8 cellular contexts compared by ENCODE assay signal in the genomic region with DNA sequence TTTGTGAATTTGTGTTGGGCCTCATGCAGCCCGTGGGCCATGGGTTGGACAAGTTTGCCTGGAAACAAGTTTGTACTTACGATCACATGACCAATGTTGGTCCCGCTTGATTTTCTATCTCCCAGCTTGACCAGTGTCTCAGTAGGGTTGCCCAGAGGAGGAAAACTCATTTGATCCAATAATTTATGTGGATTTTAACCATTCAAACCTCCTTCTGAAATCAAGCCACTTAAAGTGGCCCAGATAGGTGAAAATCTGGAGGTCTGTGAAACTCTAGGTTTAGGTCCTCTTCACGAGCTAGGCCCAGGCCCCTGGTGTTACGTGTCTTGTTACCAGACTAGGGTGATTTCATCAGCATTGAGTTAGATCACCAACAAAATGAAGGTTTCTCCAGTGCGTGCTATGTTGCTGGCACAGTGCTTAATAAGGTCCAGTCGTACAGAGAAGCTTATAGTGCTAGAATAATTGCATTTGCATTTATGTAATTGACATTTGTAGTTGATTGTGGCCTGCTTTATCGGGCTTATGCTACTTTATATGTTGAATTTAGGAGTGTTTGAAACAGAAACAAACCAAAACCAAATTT. TPM values are rescaled to one million over a fixed set of nuclear protein-coding genes. Genes with fewer than 3 reads are reported as not detected.
DNase-seq lines count a peak whose midpoint lies in the region; ATAC-seq and TF ChIP-seq lines count a peak whose summit lies in the region.

No MANE protein-coding gene starts in this region.

- no peak for TF ChIP-seq POLR2A in body of pancreas (IDR thresholded peaks at IDR 0.05)

- intact Hi-C loops in head of caudate nucleus (cut with DNase I) (no loop called here), body of pancreas (cut with DNase I) (no loop called here)

- H3K27me3 ChIP-seq in adipocyte (replicated peaks; ENCODE audit: control insufficient read depth, insufficient read depth, low read length) (no peaks in the 10 kb centered on the region), muscle layer of duodenum (ENCODE audit: low read depth, low read length) (no peaks in the 10 kb centered on the region), body of pancreas (no peaks in the 10 kb centered on the region)

- H3K4me3 ChIP-seq in adipocyte (ENCODE audit: low read length) (peak overlapping the region; percentile 1), muscle layer of duodenum (ENCODE audit: low read depth in 1 of 2, low read length in 2 of 2) (no peak overlapping the region), body of pancreas (no peak overlapping the region)

- H3K27ac ChIP-seq in muscle layer of duodenum (ENCODE audit: low read length) (peak overlapping the region; percentile 58), body of pancreas (no peak overlapping the region)

- H3K4me1 ChIP-seq in adipocyte (ENCODE audit: control insufficient read depth, insufficient read depth, low read length) (peaks cover 44% of the 10 kb centered on the region), muscle layer of duodenum (ENCODE audit: control insufficient read depth in 1 of 2, insufficient read depth in 2 of 2, low read length in 2 of 2) (peaks cover 0 to 31% of the 10 kb centered on the region in 2 donors), body of pancreas (peaks cover 35% of the 10 kb centered on the region)

- no peak for TF ChIP-seq RAD21 in Ishikawa (IDR thresholded peaks at IDR 0.05; ENCODE audit: low read depth)

- no peaks in the 10 kb centered on the region for H3K36me3 ChIP-seq in adipocyte (ENCODE audit: control insufficient read depth, insufficient read depth, low read length, severe bottlenecking)
- H3K36me3 ChIP-seq in muscle layer of duodenum (ENCODE audit: control insufficient read depth in 1 of 2, insufficient read depth in 2 of 2, low read length in 2 of 2), result no peaks in the 10 kb centered on the region
- no peaks in the 10 kb centered on the region for H3K36me3 ChIP-seq in body of pancreas (replicated peaks in 1 of 2; ENCODE audit: insufficient read depth in 1 of 2, low read depth in 2 of 2)

- 83% methylated on average over 8 of the region's 8 CpGs for WGBS in body of pancreas, 2 donors

- ATAC-seq in body of pancreas (no peak), GM19035 (IDR thresholded peaks at IDR 0.05; ENCODE audit: unreplicated experiment) (no peak)

- DNase-seq in CD1c-positive myeloid dendritic cell (ENCODE audit: extremely low spot score) (peak; percentile 71), adipocyte (ENCODE audit: low read depth) (peak; percentile 90), head of caudate nucleus (no peak), SK-N-DZ (ENCODE audit: low spot score) (no peak), body of pancreas (no peak)

- TF ChIP-seq CTCF in body of pancreas (IDR thresholded peaks at IDR 0.05), result no peak

- H3K9ac ChIP-seq in adipocyte (ENCODE audit: low read length), result no peak overlapping the region

- no peaks in the 10 kb centered on the region for H3K9me3 ChIP-seq in adipocyte (ENCODE audit: control insufficient read depth, low read length)
- no peaks in the 10 kb centered on the region for H3K9me3 ChIP-seq in muscle layer of duodenum (ENCODE audit: control insufficient read depth in 1 of 2, low read length in 2 of 2)
- H3K9me3 ChIP-seq in body of pancreas, result no peaks in the 10 kb centered on the region

- TF ChIP-seq EP300 in Ishikawa (IDR thresholded peaks at IDR 0.05; ENCODE audit: borderline replicate concordance), result no peak

TF ChIP-seq in Ishikawa, 13 proteins besides CTCF, POLR2A, EP300 and RAD21:
- TF ChIP-seq ZBTB7A (IDR thresholded peaks at IDR 0.05; ENCODE audit: low read depth), result no peak
- TF ChIP-seq, protein P1, sequence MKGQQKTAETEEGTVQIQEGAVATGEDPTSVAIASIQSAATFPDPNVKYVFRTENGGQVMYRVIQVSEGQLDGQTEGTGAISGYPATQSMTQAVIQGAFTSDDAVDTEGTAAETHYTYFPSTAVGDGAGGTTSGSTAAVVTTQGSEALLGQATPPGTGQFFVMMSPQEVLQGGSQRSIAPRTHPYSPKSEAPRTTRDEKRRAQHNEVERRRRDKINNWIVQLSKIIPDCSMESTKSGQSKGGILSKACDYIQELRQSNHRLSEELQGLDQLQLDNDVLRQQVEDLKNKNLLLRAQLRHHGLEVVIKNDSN (IDR thresholded peaks at IDR 0.05), result 0 out of 2 replicates have a peak, but pooled peaks have one; percentile 7
- TF ChIP-seq FOXM1 (IDR thresholded peaks at IDR 0.05; ENCODE audit: borderline replicate concordance, low read depth), result no peak

RNA-seq across cellular contexts. Expression of a gene that starts 4.4 kb away (rescaled TPM):
- 23.4 and 27.0 TPM in 2 replicates for polyA plus RNA-seq in SK-N-DZ (2014; cell fraction: cytosol; rRNA removed)
- 9.3 and 17.0 TPM in 2 replicates for polyA plus RNA-seq in SK-N-DZ (2014; cell fraction: nucleus; rRNA removed)
- total RNA-seq in body of pancreas, result 10 to 100 TPM; 26.0 to 46.7 TPM

Comparison
In these comparisons a context has a peak if more than half of its experiments do, and no peak if none do; other contexts are left out.
1. DNase-seq: peak in CD1c-positive myeloid dendritic cell (single experiment) and adipocyte (single experiment); none in head of caudate nucleus (0 of 42), SK-N-DZ (single experiment) and body of pancreas (0 of 4).